8 cellular contexts compared by ENCODE assay signal in the genomic region with DNA sequence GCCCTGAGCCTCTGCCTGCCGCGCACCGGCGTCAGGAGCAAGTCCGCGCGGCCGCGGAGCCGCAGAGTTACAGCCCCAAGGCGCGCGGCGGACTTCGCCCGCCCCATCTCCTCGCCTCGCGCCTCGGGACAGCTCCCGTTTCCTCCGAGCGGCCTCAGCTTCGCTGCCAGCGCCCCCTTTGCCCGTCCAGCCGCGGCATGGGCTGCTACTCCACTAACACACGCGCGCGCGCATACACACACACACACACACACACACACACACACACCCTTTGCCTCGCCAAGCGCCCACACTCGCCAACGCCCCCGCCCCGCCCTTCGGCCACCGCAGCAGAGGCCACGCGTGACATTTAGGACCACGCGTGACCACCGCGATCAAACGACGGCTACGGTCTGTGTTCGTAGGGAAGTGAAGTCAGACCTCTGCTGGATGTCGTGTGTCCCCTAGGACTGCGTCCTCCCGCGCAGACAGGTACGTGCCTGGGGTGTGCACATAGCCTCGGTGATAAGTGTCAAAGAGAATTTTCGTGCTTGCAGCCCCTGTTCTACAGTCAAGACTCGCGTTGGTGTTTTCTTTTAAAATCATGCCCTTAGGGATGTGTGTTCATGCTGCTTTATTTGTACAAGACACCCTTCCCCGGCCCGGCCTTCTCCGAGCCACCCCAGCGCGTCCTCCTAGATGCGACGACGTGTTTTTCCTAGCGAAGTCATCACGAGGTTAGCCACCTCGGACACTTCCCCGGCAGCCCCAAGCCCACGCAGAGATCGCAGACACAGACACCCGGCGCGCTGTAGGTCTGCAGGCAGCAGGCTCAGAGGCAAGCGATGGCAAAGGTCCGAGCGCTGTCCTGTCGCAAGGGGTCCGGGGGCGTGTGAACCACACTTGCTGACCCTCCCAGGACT. TPM values are rescaled to one million over a fixed set of nuclear protein-coding genes. Genes with fewer than 3 reads are reported as not detected.
A peak's percentile ranks its signal among the peaks of the same experiment; 100 is the strongest.
DNase-seq lines count a peak whose midpoint lies in the region; ATAC-seq and TF ChIP-seq lines count a peak whose summit lies in the region.

No MANE protein-coding gene starts in this region.

- H3K36me3 ChIP-seq in RWPE2 (ENCODE audit: low read depth) = no peaks in the 10 kb centered on the region
- H3K36me3 ChIP-seq in mesenchymal stem cell (ENCODE audit: control insufficient read depth in 1 of 2, insufficient read depth in 2 of 2, low read depth in 1 of 2, low read length in 2 of 2) = no peaks in the 10 kb centered on the region
- H3K36me3 ChIP-seq in thoracic aorta = no peaks in the 10 kb centered on the region

- H2BK12ac ChIP-seq in mesenchymal stem cell (ENCODE audit: low read length in 2 of 2) = no peak overlapping the region

- no peak overlapping the region for H3K27ac ChIP-seq in RWPE2 (ENCODE audit: poor library complexity, severe bottlenecking)
- peak overlapping the region; percentile 92 to 94 for H3K27ac ChIP-seq in coronary artery
- H3K27ac ChIP-seq in mesenchymal stem cell (ENCODE audit: low read length, poor library complexity, severe bottlenecking) = no peak overlapping the region
- peak overlapping the region; percentile 95 to 99 for H3K27ac ChIP-seq in thoracic aorta

- no peak overlapping the region for H3K18ac ChIP-seq in mesenchymal stem cell (ENCODE audit: low read depth in 1 of 2, low read length in 2 of 2)

- DNase-seq in ELF-1 (ENCODE audit: low read depth, low spot score) = peak; percentile 55
- peak; percentile 57 for DNase-seq in RWPE2 (ENCODE audit: low spot score)
- DNase-seq in coronary artery (ENCODE audit: low spot score) = peak; percentile 81
- DNase-seq in mesenchymal stem cell = peak; percentile 27
- DNase-seq in thoracic aorta (ENCODE audit: low spot score) = no peak
- no peak for DNase-seq in SIG-M5 treated with dmso at 0.1 percent for 504 hours (lab: John Stamatoyannopoulos, UW; ENCODE audit: unreplicated experiment)
- DNase-seq in T-helper 9 cell = no peak

- H2AK5ac ChIP-seq in mesenchymal stem cell (ENCODE audit: low read length, severe bottlenecking) = no peak overlapping the region

- ATAC-seq in RWPE2 (ENCODE audit: low read depth) (peak; percentile 31), thoracic aorta (ENCODE audit: insufficient number of reproducible peaks, low FRiP score, low read depth) (no peak), HG03439 (IDR thresholded peaks at IDR 0.05; ENCODE audit: unreplicated experiment) (no peak)

- TF ChIP-seq CTCF in RWPE2 (IDR thresholded peaks at IDR 0.05; ENCODE audit: poor library complexity, severe bottlenecking) (no peak), coronary artery (IDR thresholded peaks at IDR 0.05) (no peak), thoracic aorta (IDR thresholded peaks at IDR 0.05) (no peak)

- H2BK15ac ChIP-seq in mesenchymal stem cell (ENCODE audit: low read depth, poor library complexity, severe bottlenecking) = no peak overlapping the region

- H3K14ac ChIP-seq in mesenchymal stem cell (ENCODE audit: low read length in 2 of 2) = no peak overlapping the region

- H2BK120ac ChIP-seq in mesenchymal stem cell (ENCODE audit: low read depth, low read length) = no peak overlapping the region

- no peak overlapping the region for H2AFZ ChIP-seq in mesenchymal stem cell (ENCODE audit: low read depth, low read length)

- no peak overlapping the region for H4K8ac ChIP-seq in mesenchymal stem cell (ENCODE audit: low read length)

- H3K9me3 ChIP-seq in RWPE2 (ENCODE audit: severe bottlenecking) (no peaks in the 10 kb centered on the region), mesenchymal stem cell (ENCODE audit: control insufficient read depth, low read length) (no peaks in the 10 kb centered on the region), thoracic aorta (no peaks in the 10 kb centered on the region)

- no peak overlapping the region for H4K91ac ChIP-seq in mesenchymal stem cell (ENCODE audit: low read length)

- H3K79me1 ChIP-seq in mesenchymal stem cell (replicated peaks; ENCODE audit: low read length, poor library complexity, severe bottlenecking) = no peaks in the 10 kb centered on the region

- H3K27me3 ChIP-seq in RWPE2 (ENCODE audit: insufficient read depth, poor library complexity, severe bottlenecking) = peaks cover 71% of the 10 kb centered on the region
- peaks cover 47 to 84% of the 10 kb centered on the region in 2 experiments for H3K27me3 ChIP-seq in mesenchymal stem cell (ENCODE audit: control insufficient read depth in 1 of 2, insufficient read depth in 1 of 2, low read length in 2 of 2)
- no peaks in the 10 kb centered on the region for H3K27me3 ChIP-seq in thoracic aorta (replicated peaks; ENCODE audit: insufficient read depth)

- WGBS in mesenchymal stem cell = 4% methylated on average over 81 of the region's 83 CpGs

- H3K4me3 ChIP-seq in RWPE2 (ENCODE audit: severe bottlenecking) (peak overlapping the region; percentile 37), coronary artery (peak overlapping the region; percentile 89), mesenchymal stem cell (ENCODE audit: insufficient read depth in 1 of 2, low read depth in 1 of 2, low read length in 2 of 2) (peak overlapping the region; percentile 65 to 82), thoracic aorta (peak overlapping the region; percentile 95)

- H2BK5ac ChIP-seq in mesenchymal stem cell (ENCODE audit: low read depth, low read length, poor library complexity, severe bottlenecking) = no peak overlapping the region

- H3K4me1 ChIP-seq in RWPE2 (ENCODE audit: insufficient read depth, poor library complexity, severe bottlenecking) (no peaks in the 10 kb centered on the region), mesenchymal stem cell (ENCODE audit: control insufficient read depth, insufficient read depth, low read depth, low read length) (peaks cover 49% of the 10 kb centered on the region), thoracic aorta (ENCODE audit: control insufficient read depth in 1 of 2, low read depth in 2 of 2) (peaks cover 2 to 37% of the 10 kb centered on the region in 2 donors)

- peak overlapping the region; percentile 98 for H3K4me2 ChIP-seq in mesenchymal stem cell (ENCODE audit: low read length, poor library complexity, severe bottlenecking)

- H3K4ac ChIP-seq in mesenchymal stem cell (ENCODE audit: low read depth in 1 of 2, low read length in 2 of 2) = no peak overlapping the region

- no peak overlapping the region for H3K9ac ChIP-seq in mesenchymal stem cell (ENCODE audit: low read length)

- H3K23ac ChIP-seq in mesenchymal stem cell (ENCODE audit: low read length in 2 of 2) = peak overlapping the region in 1 of 2 experiments; percentile 91

RNA-seq across cellular contexts. Expression of a gene that starts 0.9 kb away (rescaled TPM):
- 0.04 TPM for polyA plus RNA-seq in mesenchymal stem cell (2013, experiment 1 of 2)
- 0.01 TPM for polyA plus RNA-seq in mesenchymal stem cell (2013, experiment 2 of 2)
- total RNA-seq in thoracic aorta = 1 to 10 TPM; 2.7 to 8.4 TPM

Comparison
In these comparisons a context has a peak if more than half of its experiments do, and no peak if none do; other contexts are left out.
1. DNase-seq: peak in ELF-1 (single experiment), RWPE2 (single experiment), coronary artery (single experiment) and mesenchymal stem cell (single experiment); none in thoracic aorta (single experiment), SIG-M5 treated with dmso at 0.1 percent for 504 hours (single experiment) and T-helper 9 cell (single experiment).
2. H3K27ac ChIP-seq: peak in coronary artery (2 of 2) and thoracic aorta (2 of 2); none in RWPE2 (single experiment) and mesenchymal stem cell (single experiment).
3. H3K4me3 ChIP-seq: peak in every context shown above with its lines; median percentile 95 in thoracic aorta; 89 in coronary artery; 74 in mesenchymal stem cell; 37 in RWPE2.